ENCODE assay signal across 18 cellular contexts in genomic region chr5:135739383-135739961, GRCh38.
DNase-seq lines count a peak whose midpoint lies in the region; ATAC-seq and TF ChIP-seq lines count a peak whose summit lies in the region.
"Had no signal": no experiment of that assay in that cellular context is flagged by ENCODE, and none has a peak within 500 bp of the region (broad histone marks: within the 10 kb centered on the region; RNA-seq: fewer than 3 reads in every experiment).

No MANE protein-coding gene starts in this region.

- H3K27me3 ChIP-seq in esophagus muscularis mucosa: no peaks in the 10 kb centered on the region
- no peaks in the 10 kb centered on the region for H3K27me3 ChIP-seq in esophagus squamous epithelium
- H3K27me3 ChIP-seq: body of pancreas, neutrophil, right lobe of liver, uterus had no signal

- peaks cover 58% of the 10 kb centered on the region for H3K4me1 Mint-ChIP-seq in mesothelial cell of epicardium
- H3K4me1 Mint-ChIP-seq: activated CD4-positive, alpha-beta T cell treated with anti-CD3 and anti-CD28 coated beads, Interleukin-2, amount 10 ng/mL, durations not matched to agents 24 days and 14 days; activated naive CD4-positive, alpha-beta T cell treated with anti-CD3 and anti-CD28 coated beads, Interleukin-2, amount 10 ng/mL, durations not matched to agents 7 days and 5 days had no signal

- H3K9me3 ChIP-seq in esophagus muscularis mucosa (no peaks in the 10 kb centered on the region), mucosa of descending colon (no peaks in the 10 kb centered on the region), esophagus squamous epithelium (peaks cover 0 to 2% (median 0%) of the 10 kb centered on the region in 3 donors)
- H3K9me3 ChIP-seq: body of pancreas, HAP-1, MG63, neutrophil, right lobe of liver, uterus had no signal

- TF ChIP-seq CTCF in esophagus muscularis mucosa (IDR thresholded peaks at IDR 0.05) (no peak), mesothelial cell of epicardium (IDR thresholded peaks at IDR 0.05; ENCODE audit: unreplicated experiment) (no peak), mucosa of descending colon (IDR thresholded peaks at IDR 0.05) (no peak), esophagus squamous epithelium (IDR thresholded peaks at IDR 0.05) (no peak)

- H3K27me3 Mint-ChIP-seq in mesothelial cell of epicardium (ENCODE audit: low read depth): peaks cover 29% of the 10 kb centered on the region
- H3K27me3 Mint-ChIP-seq: activated naive CD4-positive, alpha-beta T cell treated with anti-CD3 and anti-CD28 coated beads, Interleukin-2, amount 10 ng/mL, durations not matched to agents 7 days and 5 days; stimulated activated naive CD8-positive, alpha-beta T cell treated with anti-CD3 and anti-CD28 coated beads, Interleukin-15, Interleukin-2, amounts not matched to agents 100 ng/mL and 50 ng/mL, for 24 hours had no signal

- H3K4me3 ChIP-seq in esophagus muscularis mucosa (no peak overlapping the region), mucosa of descending colon (no peak overlapping the region), esophagus squamous epithelium (no peak overlapping the region)
- H3K4me3 ChIP-seq: body of pancreas, HAP-1, MG63, right lobe of liver, uterus had no signal

- TF ChIP-seq POLR2A in esophagus muscularis mucosa (IDR thresholded peaks at IDR 0.05; ENCODE audit: low read depth) (no peak), esophagus squamous epithelium (IDR thresholded peaks at IDR 0.05) (no peak)

- TF ChIP-seq EP300 in esophagus muscularis mucosa (IDR thresholded peaks at IDR 0.05): no peak

- peak; percentile 12 for DNase-seq in EL
- peak; percentile 79 for DNase-seq in RPMI8226
- peak; percentile 62 for DNase-seq in esophagus muscularis mucosa (ENCODE audit: extremely low spot score)
- peak in 1 of 2 experiments; percentile 34 for DNase-seq in mesothelial cell of epicardium (ENCODE audit: low spot score in 2 of 2, unreplicated experiment in 2 of 2)
- no peak for DNase-seq in mucosa of descending colon
- DNase-seq in esophagus squamous epithelium (lab: John Stamatoyannopoulos, UW): no peak
- no peak for DNase-seq in DMS153 treated with DMSO at 0.1 percent for 48 hours (lab: John Stamatoyannopoulos, UW; ENCODE audit: unreplicated experiment)
- DNase-seq: activated CD4-positive, alpha-beta T cell treated with anti-CD3 and anti-CD28 coated beads, Interleukin-2, amount 10 ng/mL, durations not matched to agents 24 days and 14 days; activated naive CD4-positive, alpha-beta T cell treated with anti-CD3 and anti-CD28 coated beads, Interleukin-2, amount 10 ng/mL, durations not matched to agents 7 days and 5 days; body of pancreas; kidney; MG63; right lobe of liver; uterus had no signal

- H3K36me3 Mint-ChIP-seq in mesothelial cell of epicardium: no peaks in the 10 kb centered on the region
- H3K36me3 Mint-ChIP-seq: activated naive CD4-positive, alpha-beta T cell treated with anti-CD3 and anti-CD28 coated beads, Interleukin-2, amount 10 ng/mL, durations not matched to agents 7 days and 5 days had no signal

- 53% methylated on average over 3 of the region's 3 CpGs for WGBS in esophagus muscularis mucosa
- WGBS in esophagus squamous epithelium, 2 donors: 29 to 33% methylated on average over 3 of the region's 3 CpGs

- no peaks in the 10 kb centered on the region for H3K36me3 ChIP-seq in esophagus muscularis mucosa
- no peaks in the 10 kb centered on the region for H3K36me3 ChIP-seq in mucosa of descending colon (ENCODE audit: low read depth)
- no peaks in the 10 kb centered on the region for H3K36me3 ChIP-seq in esophagus squamous epithelium
- H3K36me3 ChIP-seq: HAP-1, MG63, neutrophil, right lobe of liver, uterus had no signal

- no peaks in the 10 kb centered on the region for H3K4me1 ChIP-seq in esophagus muscularis mucosa
- H3K4me1 ChIP-seq in mucosa of descending colon (ENCODE audit: low read depth): no peaks in the 10 kb centered on the region
- no peaks in the 10 kb centered on the region for H3K4me1 ChIP-seq in esophagus squamous epithelium
- H3K4me1 ChIP-seq: body of pancreas, HAP-1, right lobe of liver, uterus had no signal

- H3K9me3 Mint-ChIP-seq in mesothelial cell of epicardium: no peaks in the 10 kb centered on the region
- H3K9me3 Mint-ChIP-seq: activated CD4-positive, alpha-beta T cell treated with anti-CD3 and anti-CD28 coated beads, Interleukin-2, amount 10 ng/mL, durations not matched to agents 24 days and 14 days; activated naive CD4-positive, alpha-beta T cell treated with anti-CD3 and anti-CD28 coated beads, Interleukin-2, amount 10 ng/mL, durations not matched to agents 7 days and 5 days; stimulated activated naive CD8-positive, alpha-beta T cell treated with anti-CD3 and anti-CD28 coated beads, Interleukin-15, Interleukin-2, amounts not matched to agents 100 ng/mL and 50 ng/mL, for 24 hours had no signal

- H3K27ac ChIP-seq in esophagus muscularis mucosa (replicated peaks in 1 of 4): no peak overlapping the region
- no peak overlapping the region for H3K27ac ChIP-seq in esophagus squamous epithelium
- H3K27ac ChIP-seq: body of pancreas, neutrophil, right lobe of liver, uterus had no signal

- ATAC-seq in mucosa of descending colon (no peak), GM21825 (IDR thresholded peaks at IDR 0.05; ENCODE audit: unreplicated experiment) (no peak)
- ATAC-seq: body of pancreas had no signal

- intact Hi-C loops in esophagus muscularis mucosa (cut with DNase I) (no loop called here), mucosa of descending colon (cut with DNase I, micrococcal nuclease) (no loop called here), esophagus squamous epithelium (cut with DNase I) (loop anchor here (10.0 kb wide), 1 partner anchor 85 kb away; no protein-coding TSS in a partner anchor)

- peak overlapping the region; percentile 65 for H3K27ac Mint-ChIP-seq in mesothelial cell of epicardium
- H3K27ac Mint-ChIP-seq: activated CD4-positive, alpha-beta T cell treated with anti-CD3 and anti-CD28 coated beads, Interleukin-2, amount 10 ng/mL, durations not matched to agents 24 days and 14 days; activated naive CD4-positive, alpha-beta T cell treated with anti-CD3 and anti-CD28 coated beads, Interleukin-2, amount 10 ng/mL, durations not matched to agents 7 days and 5 days; stimulated activated naive CD8-positive, alpha-beta T cell treated with anti-CD3 and anti-CD28 coated beads, Interleukin-15, Interleukin-2, amounts not matched to agents 100 ng/mL and 50 ng/mL, for 24 hours had no signal

- H3K4me3 Mint-ChIP-seq in mesothelial cell of epicardium: no peak overlapping the region
- H3K4me3 Mint-ChIP-seq: activated CD4-positive, alpha-beta T cell treated with anti-CD3 and anti-CD28 coated beads, Interleukin-2, amount 10 ng/mL, durations not matched to agents 24 days and 14 days; activated naive CD4-positive, alpha-beta T cell treated with anti-CD3 and anti-CD28 coated beads, Interleukin-2, amount 10 ng/mL, durations not matched to agents 7 days and 5 days; stimulated activated naive CD8-positive, alpha-beta T cell treated with anti-CD3 and anti-CD28 coated beads, Interleukin-15, Interleukin-2, amounts not matched to agents 100 ng/mL and 50 ng/mL, for 24 hours had no signal

Comparison
In these comparisons a context has a peak if more than half of its experiments do, and no peak if none do; other contexts are left out.
1. DNase-seq: peak in EL (single experiment), RPMI8226 (single experiment) and esophagus muscularis mucosa (single experiment); none in mucosa of descending colon (0 of 3), esophagus squamous epithelium (single experiment) and DMS153 treated with DMSO at 0.1 percent for 48 hours (single experiment).